In genomic region chr12:6943387-6943718, GRCh38 we compare ENCODE assay signal across 8 cellular contexts. TPM values are rescaled to one million over a fixed set of nuclear protein-coding genes. Genes with fewer than 3 reads are reported as not detected.
DNase-seq lines count a peak whose midpoint lies in the region; ATAC-seq and TF ChIP-seq lines count a peak whose summit lies in the region.

No MANE protein-coding gene starts in this region.

- no peaks in the 10 kb centered on the region for H3K27me3 ChIP-seq in Loucy (ENCODE audit: insufficient read depth, low read length, poor library complexity, severe bottlenecking)
- no peaks in the 10 kb centered on the region for H3K27me3 ChIP-seq in thyroid gland

- H3K4me3 ChIP-seq in Loucy (ENCODE audit: low read length, poor library complexity, severe bottlenecking) = peak overlapping the region; percentile 89
- peak overlapping the region in 1 of 3 donors; percentile 71 for H3K4me3 ChIP-seq in thyroid gland (replicated peaks in 1 of 3)

- H3K4me1 ChIP-seq in Loucy (ENCODE audit: insufficient read depth, low read length, poor library complexity, severe bottlenecking) = peaks cover 32% of the 10 kb centered on the region
- peaks cover 24 to 41% of the 10 kb centered on the region in 2 donors for H3K4me1 ChIP-seq in thyroid gland

- H3F3A ChIP-seq in Loucy (ENCODE audit: low read depth) = peaks cover 12% of the 10 kb centered on the region

- H3K4me1 Mint-ChIP-seq in activated naive CD4-positive, alpha-beta T cell treated with anti-CD3 and anti-CD28 coated beads for 36 hours (ENCODE audit: low read depth) = peaks cover 40% of the 10 kb centered on the region
- H3K4me1 Mint-ChIP-seq in natural killer cell treated with Interleukin-12 subunit alpha and Interleukin-12 subunit beta and Interleukin-15 and Interleukin-18, amount 100 ng/mL, for 72 hours (ENCODE audit: low read depth in 2 of 2) = peaks cover 42 to 58% of the 10 kb centered on the region in 2 donors

- TF ChIP-seq POLR2A in thyroid gland (IDR thresholded peaks at IDR 0.05) = no peak

- DNase-seq in DMS79 (lab: John Stamatoyannopoulos, UW) = peak; percentile 85
- peak; percentile 88 for DNase-seq in H4 (ENCODE audit: low spot score)
- DNase-seq in RPMI7951 (ENCODE audit: low read depth) = peak; percentile 90
- peak; percentile 89 for DNase-seq in activated naive CD4-positive, alpha-beta T cell treated with anti-CD3 and anti-CD28 coated beads for 36 hours
- DNase-seq in fibroblast of the conjunctiva (ENCODE audit: low read depth) = peak; percentile 92
- no peak for DNase-seq in natural killer cell treated with Interleukin-12 subunit alpha and Interleukin-12 subunit beta and Interleukin-15 and Interleukin-18, amount 100 ng/mL, for 72 hours (ENCODE audit: low spot score)
- DNase-seq in thyroid gland = peak; percentile 83 to 86

- peak overlapping the region; percentile 94 for H3K4me3 Mint-ChIP-seq in activated naive CD4-positive, alpha-beta T cell treated with anti-CD3 and anti-CD28 coated beads for 36 hours
- peak overlapping the region; percentile 85 for H3K4me3 Mint-ChIP-seq in natural killer cell treated with Interleukin-12 subunit alpha and Interleukin-12 subunit beta and Interleukin-15 and Interleukin-18, amount 100 ng/mL, for 72 hours

- H3K27me3 Mint-ChIP-seq in activated naive CD4-positive, alpha-beta T cell treated with anti-CD3 and anti-CD28 coated beads for 36 hours (ENCODE audit: low read depth) = no peaks in the 10 kb centered on the region
- no peaks in the 10 kb centered on the region for H3K27me3 Mint-ChIP-seq in natural killer cell treated with Interleukin-12 subunit alpha and Interleukin-12 subunit beta and Interleukin-15 and Interleukin-18, amount 100 ng/mL, for 72 hours

- H2AFZ ChIP-seq in Loucy (ENCODE audit: low read length) = peak overlapping the region; percentile 44; the same call in 1 of the 2 replicates

- no peaks in the 10 kb centered on the region for H3K9me3 Mint-ChIP-seq in activated naive CD4-positive, alpha-beta T cell treated with anti-CD3 and anti-CD28 coated beads for 36 hours
- no peaks in the 10 kb centered on the region for H3K9me3 Mint-ChIP-seq in natural killer cell treated with Interleukin-12 subunit alpha and Interleukin-12 subunit beta and Interleukin-15 and Interleukin-18, amount 100 ng/mL, for 72 hours

- H3K36me3 ChIP-seq in Loucy (ENCODE audit: insufficient read depth, low read length) (no peaks in the 10 kb centered on the region), thyroid gland (peaks cover 9 to 10% of the 10 kb centered on the region in 2 donors)

- peak overlapping the region; percentile 99 for H3K9ac ChIP-seq in Loucy (ENCODE audit: low read depth, low read length, poor library complexity, severe bottlenecking)

- WGBS in thyroid gland, 2 donors = 0 to 1% methylated on average over 13 of the region's 13 CpGs

- TF ChIP-seq CTCF in Loucy (conservative IDR thresholded peaks at IDR 0.05; ENCODE audit: low read length) (no peak), thyroid gland (IDR thresholded peaks at IDR 0.05) (no peak)

- peak overlapping the region; percentile 92 to 97 (median 92) for H3K27ac ChIP-seq in thyroid gland

- ATAC-seq in natural killer cell treated with Interleukin-12 subunit alpha and Interleukin-12 subunit beta and Interleukin-15 and Interleukin-18, amount 100 ng/mL, for 72 hours = peak; percentile 47 to 57

- H4K20me1 ChIP-seq in Loucy (ENCODE audit: insufficient read depth, low read length, poor library complexity, severe bottlenecking) = peaks cover 6% of the 10 kb centered on the region

- CTCF ChIA-PET in activated naive CD4-positive, alpha-beta T cell treated with anti-CD3 and anti-CD28 coated beads for 36 hours (lab: Charles Lee) = interaction anchor here (0.8 to 11.8 kb wide), 10 partner anchors 18 to 165 kb away, joined by 3 to 397 read pairs (median 4); partner anchors contain the start of genes C1R, C1RL, ENO2 and LPCAT3

- no peaks in the 10 kb centered on the region for H3K9me3 ChIP-seq in Loucy (ENCODE audit: insufficient read depth, low read depth, low read length)
- H3K9me3 ChIP-seq in thyroid gland = no peaks in the 10 kb centered on the region

- no peaks in the 10 kb centered on the region for H3K9me2 ChIP-seq in Loucy (replicated peaks; ENCODE audit: low read depth, low read length)

- peaks cover 17% of the 10 kb centered on the region for H3K36me3 Mint-ChIP-seq in activated naive CD4-positive, alpha-beta T cell treated with anti-CD3 and anti-CD28 coated beads for 36 hours (ENCODE audit: low read depth)
- H3K36me3 Mint-ChIP-seq in natural killer cell treated with Interleukin-12 subunit alpha and Interleukin-12 subunit beta and Interleukin-15 and Interleukin-18, amount 100 ng/mL, for 72 hours = no peaks in the 10 kb centered on the region

- intact Hi-C loops in activated naive CD4-positive, alpha-beta T cell treated with anti-CD3 and anti-CD28 coated beads for 36 hours (cut with micrococcal nuclease) = loop anchor here (1.0 to 5.0 kb wide), 4 partner anchors 52 to 244 kb away; partner anchors contain the start of genes CDCA3, LPCAT3 and PEX5
- intact Hi-C loops in thyroid gland (cut with DNase I) = no loop called here

- peak overlapping the region; percentile 93 for H3K27ac Mint-ChIP-seq in activated naive CD4-positive, alpha-beta T cell treated with anti-CD3 and anti-CD28 coated beads for 36 hours
- H3K27ac Mint-ChIP-seq in natural killer cell treated with Interleukin-12 subunit alpha and Interleukin-12 subunit beta and Interleukin-15 and Interleukin-18, amount 100 ng/mL, for 72 hours = peak overlapping the region; percentile 95 to 97

- peak overlapping the region; percentile 91 for H3K4me2 ChIP-seq in Loucy (ENCODE audit: low read depth, low read length, poor library complexity, severe bottlenecking)

- peaks cover 25% of the 10 kb centered on the region for H3K79me2 ChIP-seq in Loucy (ENCODE audit: insufficient read depth, low read length)

RNA-seq across cellular contexts. Expression of gene RNU7-1, which starts 0.3 kb away (rescaled TPM):
- total RNA-seq in H4 (2014; rRNA removed; shearing (Covaris generic)) = not detected in 2 replicates
- not detected in 2 replicates for total RNA-seq in RPMI7951 (2014; rRNA removed; shearing (Covaris generic))
- not detected for total RNA-seq in activated naive CD4-positive, alpha-beta T cell treated with anti-CD3 and anti-CD28 coated beads for 36 hours
- not detected for total RNA-seq in natural killer cell treated with Interleukin-12 subunit alpha and Interleukin-12 subunit beta and Interleukin-15 and Interleukin-18, amount 100 ng/mL, for 72 hours
- total RNA-seq in thyroid gland = not detected

RNA-seq across cellular contexts. Expression of gene C12orf57, which starts 0.5 kb away (rescaled TPM):
- total RNA-seq in H4 (2014; rRNA removed; shearing (Covaris generic)) = 219 and 260 TPM in 2 replicates
- total RNA-seq in RPMI7951 (2014; rRNA removed; shearing (Covaris generic)) = 245 and 274 TPM in 2 replicates
- total RNA-seq in activated naive CD4-positive, alpha-beta T cell treated with anti-CD3 and anti-CD28 coated beads for 36 hours = 100 to 1,000 TPM; 242 to 245 TPM
- 100 to 1,000 TPM in 1 of 2 donors, 10 to 100 TPM in 1; 89.7 to 106 TPM for total RNA-seq in natural killer cell treated with Interleukin-12 subunit alpha and Interleukin-12 subunit beta and Interleukin-15 and Interleukin-18, amount 100 ng/mL, for 72 hours
- total RNA-seq in thyroid gland = 100 to 1,000 TPM; 344 to 666 (median 383) TPM

RNA-seq across cellular contexts. Expression of gene PTPN6, which starts 7.8 kb away (rescaled TPM):
- total RNA-seq in H4 (2014; rRNA removed; shearing (Covaris generic)) = not detected in 2 replicates
- 0.24 TPM in 1 of 2 replicates, not detected in the other for total RNA-seq in RPMI7951 (2014; rRNA removed; shearing (Covaris generic))
- total RNA-seq in activated naive CD4-positive, alpha-beta T cell treated with anti-CD3 and anti-CD28 coated beads for 36 hours = 100 to 1,000 TPM; 334 to 348 TPM
- total RNA-seq in natural killer cell treated with Interleukin-12 subunit alpha and Interleukin-12 subunit beta and Interleukin-15 and Interleukin-18, amount 100 ng/mL, for 72 hours = 100 to 1,000 TPM in 1 of 2 donors, 10 to 100 TPM in 1; 71.6 to 131 TPM
- total RNA-seq in thyroid gland = 10 to 100 TPM; 21.7 to 32.3 (median 31.4) TPM

RNA-seq across cellular contexts. Expression of gene ATN1, which starts 15.6 kb away (rescaled TPM):
- 6.0 and 14.2 TPM in 2 replicates for total RNA-seq in H4 (2014; rRNA removed; shearing (Covaris generic))
- 3.8 and 6.1 TPM in 2 replicates for total RNA-seq in RPMI7951 (2014; rRNA removed; shearing (Covaris generic))
- 10 to 100 TPM; 20.1 to 22.2 TPM for total RNA-seq in activated naive CD4-positive, alpha-beta T cell treated with anti-CD3 and anti-CD28 coated beads for 36 hours
- 10 to 100 TPM; 36.5 to 62.2 TPM for total RNA-seq in natural killer cell treated with Interleukin-12 subunit alpha and Interleukin-12 subunit beta and Interleukin-15 and Interleukin-18, amount 100 ng/mL, for 72 hours
- 100 to 1,000 TPM in 1 of 4 donors, 10 to 100 TPM in 3; 53.3 to 100 (median 84.9) TPM for total RNA-seq in thyroid gland

RNA-seq across cellular contexts. Expression of gene PHB2, which starts 27.1 kb away (rescaled TPM):
- total RNA-seq in H4 (2014; rRNA removed; shearing (Covaris generic)) = 486 and 563 TPM in 2 replicates
- 263 and 303 TPM in 2 replicates for total RNA-seq in RPMI7951 (2014; rRNA removed; shearing (Covaris generic))
- 100 to 1,000 TPM; 389 to 392 TPM for total RNA-seq in activated naive CD4-positive, alpha-beta T cell treated with anti-CD3 and anti-CD28 coated beads for 36 hours
- total RNA-seq in natural killer cell treated with Interleukin-12 subunit alpha and Interleukin-12 subunit beta and Interleukin-15 and Interleukin-18, amount 100 ng/mL, for 72 hours = 100 to 1,000 TPM; 227 to 350 TPM
- 100 to 1,000 TPM; 153 to 284 (median 220) TPM for total RNA-seq in thyroid gland

Comparison
In these comparisons a context has a peak if more than half of its experiments do, and no peak if none do; other contexts are left out.
1. RNA of gene PTPN6, which starts 7.8 kb away (total RNA-seq): 334 to 348 TPM in activated naive CD4-positive, alpha-beta T cell treated with anti-CD3 and anti-CD28 coated beads for 36 hours, 71.6 to 131 TPM in natural killer cell treated with Interleukin-12 subunit alpha and Interleukin-12 subunit beta and Interleukin-15 and Interleukin-18, amount 100 ng/mL, for 72 hours and 21.7 to 32.3 TPM in thyroid gland; 0.24 TPM in RPMI7951 and not detected in H4; every median in the first group is over 10 times any median in the second.